22 cellular contexts compared by ENCODE assay signal in the genomic region with DNA sequence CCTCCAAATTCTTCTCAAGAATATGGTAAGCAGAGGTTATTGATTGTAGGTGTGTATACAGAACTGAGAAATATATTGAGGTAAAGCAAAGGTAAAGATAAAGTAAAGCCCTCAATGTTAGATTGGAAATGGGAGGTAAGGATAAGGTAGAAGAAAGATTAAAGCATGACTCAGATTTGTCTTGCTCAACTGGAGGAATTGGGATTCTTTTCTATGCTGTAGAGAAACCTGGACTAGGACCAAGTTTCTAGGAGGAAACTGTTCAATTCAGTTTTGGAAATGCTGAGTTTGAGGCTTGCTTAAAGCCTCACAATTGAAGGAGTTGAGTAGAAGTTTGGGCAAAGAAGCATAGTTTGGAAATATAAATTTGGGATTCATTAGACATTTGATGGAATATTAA.
DNase-seq lines count a peak whose midpoint lies in the region; ATAC-seq, FAIRE-seq and TF ChIP-seq lines count a peak whose summit lies in the region.
"Had no signal": no experiment of that assay in that cellular context is flagged by ENCODE, and none has a peak within 500 bp of the region (broad histone marks: within the 10 kb centered on the region; RNA-seq: fewer than 3 reads in every experiment).

No MANE protein-coding gene starts in this region.

- H3K4me1 ChIP-seq in IMR-90 (ENCODE audit: control insufficient read depth, insufficient read depth, low read length) (peaks cover 2% of the 10 kb centered on the region), foreskin keratinocyte (peaks cover 3% of the 10 kb centered on the region), stomach (no peaks in the 10 kb centered on the region), esophagus muscularis mucosa (no peaks in the 10 kb centered on the region)
- H3K4me1 ChIP-seq: psoas muscle had no signal

- ATAC-seq in IMR-90 (ENCODE audit: low read depth) (peak; percentile 60), foreskin keratinocyte (peak; percentile 47), HG03025 (IDR thresholded peaks at IDR 0.05; ENCODE audit: low FRiP score, unreplicated experiment) (no peak)
- ATAC-seq: left colon, psoas muscle had no signal

- H3K9me1 ChIP-seq in IMR-90 (ENCODE audit: insufficient read depth, low read length): no peaks in the 10 kb centered on the region

- TF ChIP-seq CTCF in IMR-90 (conservative IDR thresholded peaks at IDR 0.05; ENCODE audit: low read depth, low read length) (no peak), astrocyte of the spinal cord (IDR thresholded peaks at IDR 0.05; ENCODE audit: low read depth, low read length) (no peak), foreskin keratinocyte (conservative IDR thresholded peaks at IDR 0.05) (no peak), stomach (IDR thresholded peaks at IDR 0.05) (no peak), esophagus muscularis mucosa (IDR thresholded peaks at IDR 0.05) (no peak)

- no peak overlapping the region for H3K4ac ChIP-seq in IMR-90 (ENCODE audit: low read depth, low read length)

- FAIRE-seq in frontal cortex (lab: Jason Lieb, UNC): no peak
- FAIRE-seq: urothelium cell line had no signal

- CTCF ChIA-PET in IMR-90 (lab: Yijun Ruan, JAX): interaction anchor here (1.0 kb wide), 1 partner anchor 20 kb away, joined by 3 read pairs; no protein-coding TSS in a partner anchor

- H3K79me1 ChIP-seq in IMR-90 (ENCODE audit: low read depth in 1 of 2, low read length in 2 of 2): no peaks in the 10 kb centered on the region

- no peaks in the 10 kb centered on the region for H3K9me3 ChIP-seq in IMR-90 (ENCODE audit: control insufficient read depth, insufficient read depth, low read length)
- no peaks in the 10 kb centered on the region for H3K9me3 ChIP-seq in stomach
- no peaks in the 10 kb centered on the region for H3K9me3 ChIP-seq in esophagus muscularis mucosa
- H3K9me3 ChIP-seq: esophagus squamous epithelium, psoas muscle had no signal

- DNase-seq in AG08396 (ENCODE audit: low spot score) (peak; percentile 14), IMR-90 (peak; percentile 61), astrocyte of the spinal cord (ENCODE audit: low read depth, low spot score) (peak; percentile 6), foreskin keratinocyte (peak in 1 of 2 donors; percentile 69), stomach (no peak), esophagus muscularis mucosa (ENCODE audit: extremely low spot score) (no peak), frontal cortex (ENCODE audit: low spot score in 2 of 2) (no peak)
- DNase-seq: activated CD8-positive, alpha-beta memory T cell treated with anti-CD3 and anti-CD28 coated beads, Interleukin-2, amount 50 U/mL, for 48 hours; activated effector memory CD4-positive, alpha-beta T cell treated with Interleukin-2 at 50 U/mL for 16 hours; C1 segment of cervical spinal cord; central memory CD4-positive, alpha-beta T cell; esophagus squamous epithelium; left colon; NCI-H1092 treated with DMSO at 0.1 percent for 48 hours; NCI-H2029 treated with DMSO at 0.1 percent for 48 hours; NCI-H446 treated with DMSO at 0.1 percent for 48 hours; nephron progenitor cell; psoas muscle; SHP77; substantia nigra had no signal

- H2AK9ac ChIP-seq in IMR-90 (replicated peaks; ENCODE audit: low read depth, low read length, poor library complexity): no peak overlapping the region

- no peaks in the 10 kb centered on the region for H4K20me1 ChIP-seq in IMR-90 (ENCODE audit: insufficient read depth, low read length)

- no peak overlapping the region for H4K5ac ChIP-seq in IMR-90 (ENCODE audit: low read depth, low read length)

- no peak overlapping the region for H2AK5ac ChIP-seq in IMR-90 (ENCODE audit: low read depth, low read length)

- no peak for TF ChIP-seq EP300 in stomach (IDR thresholded peaks at IDR 0.05)
- no peak for TF ChIP-seq EP300 in esophagus muscularis mucosa (IDR thresholded peaks at IDR 0.05)

- H3K36me3 ChIP-seq in IMR-90 (ENCODE audit: control insufficient read depth, insufficient read depth, low read length): no peaks in the 10 kb centered on the region
- H3K36me3 ChIP-seq in stomach: no peaks in the 10 kb centered on the region
- no peaks in the 10 kb centered on the region for H3K36me3 ChIP-seq in esophagus muscularis mucosa
- H3K36me3 ChIP-seq: esophagus squamous epithelium had no signal

- H3K14ac ChIP-seq in IMR-90 (replicated peaks; ENCODE audit: low read depth, low read length): no peak overlapping the region

- H2BK15ac ChIP-seq in IMR-90 (ENCODE audit: low read depth, low read length): no peak overlapping the region

- H3K4me2 ChIP-seq in IMR-90 (ENCODE audit: low read depth, low read length): no peak overlapping the region; the same call in 1 of the 2 replicates

- no peak overlapping the region for H3K23ac ChIP-seq in IMR-90 (ENCODE audit: low read depth, low read length)

- no peak overlapping the region for H3K4me3 ChIP-seq in IMR-90 (ENCODE audit: insufficient read depth, low read depth, low read length)
- no peak overlapping the region for H3K4me3 ChIP-seq in astrocyte of the spinal cord (ENCODE audit: low read depth, low read length)
- H3K4me3 ChIP-seq in stomach: no peak overlapping the region
- no peak overlapping the region for H3K4me3 ChIP-seq in esophagus muscularis mucosa
- H3K4me3 ChIP-seq: esophagus squamous epithelium, psoas muscle had no signal

- H3K9ac ChIP-seq in IMR-90 (ENCODE audit: low read depth, low read length): no peak overlapping the region

- in situ Hi-C loops in IMR-90 (cut with MboI; ENCODE audit: low sequenced_read_pairs) (no loop called here), astrocyte of the spinal cord (cut with HindIII; ENCODE audit: low sequenced_read_pairs) (no loop called here)

- H2AFZ ChIP-seq in IMR-90 (replicated peaks; ENCODE audit: low read length, poor library complexity): no peak overlapping the region

- H3K27me3 ChIP-seq in IMR-90 (ENCODE audit: control insufficient read depth, insufficient read depth, low read length) (no peaks in the 10 kb centered on the region), foreskin keratinocyte (no peaks in the 10 kb centered on the region), stomach (no peaks in the 10 kb centered on the region), esophagus muscularis mucosa (no peaks in the 10 kb centered on the region)
- H3K27me3 ChIP-seq: esophagus squamous epithelium had no signal

- peak overlapping the region; percentile 75; the same call in 1 of the 2 replicates for H2BK120ac ChIP-seq in IMR-90 (ENCODE audit: low read depth, low read length)

- H3K18ac ChIP-seq in IMR-90 (ENCODE audit: low read depth, low read length): no peak overlapping the region

- peak overlapping the region; percentile 60 for H2BK5ac ChIP-seq in IMR-90 (ENCODE audit: low read depth, low read length, poor library complexity, severe bottlenecking)

- POLR2A ChIA-PET in IMR-90 (lab: Charles Lee; ENCODE audit: unreplicated experiment): no interaction called here

- 0 out of 2 replicates have a peak overlapping the region, but pooled peaks have one; percentile 11 for H2BK20ac ChIP-seq in IMR-90 (ENCODE audit: low read depth, low read length)

- dilution Hi-C loops in IMR-90 (cut with HindIII; ENCODE audit: low sequenced_read_pairs, unreplicated experiment): no loop called here

- no TSS peak for BruUV-seq in IMR-90 (replicated peaks; lab: Mats Ljungman, UMichigan)

- no peak overlapping the region for H4K91ac ChIP-seq in IMR-90 (ENCODE audit: insufficient read depth, low read depth, low read length)

- no peak overlapping the region for H4K8ac ChIP-seq in IMR-90 (ENCODE audit: low read depth in 2 of 2, low read length in 2 of 2)

- intact Hi-C loops in IMR-90 (cut with micrococcal nuclease): no loop called here
- intact Hi-C loops in stomach (cut with DNase I; ENCODE audit: low total_unique reads): no loop called here
- intact Hi-C loops in esophagus muscularis mucosa (cut with DNase I): no loop called here

- H3K56ac ChIP-seq in IMR-90 (ENCODE audit: extremely low read depth, insufficient read depth, low read length): no peak overlapping the region

- H3K27ac ChIP-seq in IMR-90 (ENCODE audit: insufficient read depth, low read length) (no peak overlapping the region), foreskin keratinocyte (peak overlapping the region; percentile 13), stomach (no peak overlapping the region), esophagus muscularis mucosa (replicated peaks in 1 of 4) (no peak overlapping the region)
- H3K27ac ChIP-seq: psoas muscle had no signal

- no peak for TF ChIP-seq RAD21 in IMR-90 (IDR thresholded peaks at IDR 0.05; ENCODE audit: low read length)

- TF ChIP-seq POLR2A in IMR-90 (IDR thresholded peaks at IDR 0.05; ENCODE audit: low read depth, low read length) (no peak), stomach (IDR thresholded peaks at IDR 0.05) (no peak), esophagus muscularis mucosa (IDR thresholded peaks at IDR 0.05; ENCODE audit: low read depth) (no peak)

TF ChIP-seq in IMR-90, 13 proteins besides CTCF, POLR2A, EP300 and RAD21:
- TF ChIP-seq CEBPB (IDR thresholded peaks at IDR 0.05; ENCODE audit: low read depth, low read length): peak; percentile 84
- TF ChIP-seq, protein P1, sequence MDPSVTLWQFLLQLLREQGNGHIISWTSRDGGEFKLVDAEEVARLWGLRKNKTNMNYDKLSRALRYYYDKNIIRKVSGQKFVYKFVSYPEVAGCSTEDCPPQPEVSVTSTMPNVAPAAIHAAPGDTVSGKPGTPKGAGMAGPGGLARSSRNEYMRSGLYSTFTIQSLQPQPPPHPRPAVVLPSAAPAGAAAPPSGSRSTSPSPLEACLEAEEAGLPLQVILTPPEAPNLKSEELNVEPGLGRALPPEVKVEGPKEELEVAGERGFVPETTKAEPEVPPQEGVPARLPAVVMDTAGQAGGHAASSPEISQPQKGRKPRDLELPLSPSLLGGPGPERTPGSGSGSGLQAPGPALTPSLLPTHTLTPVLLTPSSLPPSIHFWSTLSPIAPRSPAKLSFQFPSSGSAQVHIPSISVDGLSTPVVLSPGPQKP (IDR thresholded peaks at IDR 0.05; ENCODE audit: borderline replicate concordance, low read depth, low read length): no peak

Comparison
In these comparisons a context has a peak if more than half of its experiments do, and no peak if none do; other contexts are left out.
1. DNase-seq: peak in AG08396 (single experiment), IMR-90 (single experiment) and astrocyte of the spinal cord (single experiment); none in stomach (single experiment), esophagus muscularis mucosa (single experiment) and frontal cortex (0 of 2).